1 cellular context compared by ENCODE assay signal in the genomic region with DNA sequence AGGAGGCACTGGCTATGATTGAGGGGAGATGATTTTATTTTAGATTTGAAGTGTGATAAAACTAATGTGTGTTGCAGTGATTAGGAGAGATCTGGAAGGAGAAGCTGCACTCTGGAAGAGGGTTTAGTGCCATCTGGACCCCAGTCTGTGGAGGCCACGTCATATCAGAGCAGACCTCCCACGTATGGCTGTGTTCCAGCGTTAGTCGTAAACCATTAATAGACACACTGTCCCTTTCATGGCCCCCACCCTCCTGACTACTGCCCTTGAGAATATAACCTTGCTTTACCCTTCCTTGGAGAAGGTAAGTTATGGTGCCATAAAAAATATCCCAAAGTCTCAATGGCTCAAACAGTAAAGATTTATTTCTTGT.
TF ChIP-seq lines count a peak whose summit lies in the region.

No MANE protein-coding gene starts in this region.

TF ChIP-seq in GM12878, 131 proteins besides CTCF, POLR2A, EP300 and RAD21 (continued from another document):
- TF ChIP-seq, protein P1, sequence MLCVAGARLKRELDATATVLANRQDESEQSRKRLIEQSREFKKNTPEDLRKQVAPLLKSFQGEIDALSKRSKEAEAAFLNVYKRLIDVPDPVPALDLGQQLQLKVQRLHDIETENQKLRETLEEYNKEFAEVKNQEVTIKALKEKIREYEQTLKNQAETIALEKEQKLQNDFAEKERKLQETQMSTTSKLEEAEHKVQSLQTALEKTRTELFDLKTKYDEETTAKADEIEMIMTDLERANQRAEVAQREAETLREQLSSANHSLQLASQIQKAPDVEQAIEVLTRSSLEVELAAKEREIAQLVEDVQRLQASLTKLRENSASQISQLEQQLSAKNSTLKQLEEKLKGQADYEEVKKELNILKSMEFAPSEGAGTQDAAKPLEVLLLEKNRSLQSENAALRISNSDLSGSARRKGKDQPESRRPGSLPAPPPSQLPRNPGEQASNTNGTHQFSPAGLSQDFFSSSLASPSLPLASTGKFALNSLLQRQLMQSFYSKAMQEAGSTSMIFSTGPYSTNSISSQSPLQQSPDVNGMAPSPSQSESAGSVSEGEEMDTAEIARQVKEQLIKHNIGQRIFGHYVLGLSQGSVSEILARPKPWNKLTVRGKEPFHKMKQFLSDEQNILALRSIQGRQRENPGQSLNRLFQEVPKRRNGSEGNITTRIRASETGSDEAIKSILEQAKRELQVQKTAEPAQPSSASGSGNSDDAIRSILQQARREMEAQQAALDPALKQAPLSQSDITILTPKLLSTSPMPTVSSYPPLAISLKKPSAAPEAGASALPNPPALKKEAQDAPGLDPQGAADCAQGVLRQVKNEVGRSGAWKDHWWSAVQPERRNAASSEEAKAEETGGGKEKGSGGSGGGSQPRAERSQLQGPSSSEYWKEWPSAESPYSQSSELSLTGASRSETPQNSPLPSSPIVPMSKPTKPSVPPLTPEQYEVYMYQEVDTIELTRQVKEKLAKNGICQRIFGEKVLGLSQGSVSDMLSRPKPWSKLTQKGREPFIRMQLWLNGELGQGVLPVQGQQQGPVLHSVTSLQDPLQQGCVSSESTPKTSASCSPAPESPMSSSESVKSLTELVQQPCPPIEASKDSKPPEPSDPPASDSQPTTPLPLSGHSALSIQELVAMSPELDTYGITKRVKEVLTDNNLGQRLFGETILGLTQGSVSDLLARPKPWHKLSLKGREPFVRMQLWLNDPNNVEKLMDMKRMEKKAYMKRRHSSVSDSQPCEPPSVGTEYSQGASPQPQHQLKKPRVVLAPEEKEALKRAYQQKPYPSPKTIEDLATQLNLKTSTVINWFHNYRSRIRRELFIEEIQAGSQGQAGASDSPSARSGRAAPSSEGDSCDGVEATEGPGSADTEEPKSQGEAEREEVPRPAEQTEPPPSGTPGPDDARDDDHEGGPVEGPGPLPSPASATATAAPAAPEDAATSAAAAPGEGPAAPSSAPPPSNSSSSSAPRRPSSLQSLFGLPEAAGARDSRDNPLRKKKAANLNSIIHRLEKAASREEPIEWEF (IDR thresholded peaks at IDR 0.05; ENCODE audit: insufficient replicate concordance, low read depth, low read length) = no peak
- no peak for TF ChIP-seq BACH1 (IDR thresholded peaks at IDR 0.05; ENCODE audit: borderline replicate concordance)
- TF ChIP-seq CHD2 (IDR thresholded peaks at IDR 0.05; ENCODE audit: borderline replicate concordance, low read depth, low read length) = no peak
- TF ChIP-seq PML (IDR thresholded peaks at IDR 0.05; ENCODE audit: low read length) = no peak
- no peak for TF ChIP-seq KAT2A (conservative IDR thresholded peaks at IDR 0.05; ENCODE audit: control insufficient read depth, low read depth, low read length)
- TF ChIP-seq TCF7 (IDR thresholded peaks at IDR 0.05; ENCODE audit: borderline replicate concordance) = no peak
- TF ChIP-seq, protein P2, sequence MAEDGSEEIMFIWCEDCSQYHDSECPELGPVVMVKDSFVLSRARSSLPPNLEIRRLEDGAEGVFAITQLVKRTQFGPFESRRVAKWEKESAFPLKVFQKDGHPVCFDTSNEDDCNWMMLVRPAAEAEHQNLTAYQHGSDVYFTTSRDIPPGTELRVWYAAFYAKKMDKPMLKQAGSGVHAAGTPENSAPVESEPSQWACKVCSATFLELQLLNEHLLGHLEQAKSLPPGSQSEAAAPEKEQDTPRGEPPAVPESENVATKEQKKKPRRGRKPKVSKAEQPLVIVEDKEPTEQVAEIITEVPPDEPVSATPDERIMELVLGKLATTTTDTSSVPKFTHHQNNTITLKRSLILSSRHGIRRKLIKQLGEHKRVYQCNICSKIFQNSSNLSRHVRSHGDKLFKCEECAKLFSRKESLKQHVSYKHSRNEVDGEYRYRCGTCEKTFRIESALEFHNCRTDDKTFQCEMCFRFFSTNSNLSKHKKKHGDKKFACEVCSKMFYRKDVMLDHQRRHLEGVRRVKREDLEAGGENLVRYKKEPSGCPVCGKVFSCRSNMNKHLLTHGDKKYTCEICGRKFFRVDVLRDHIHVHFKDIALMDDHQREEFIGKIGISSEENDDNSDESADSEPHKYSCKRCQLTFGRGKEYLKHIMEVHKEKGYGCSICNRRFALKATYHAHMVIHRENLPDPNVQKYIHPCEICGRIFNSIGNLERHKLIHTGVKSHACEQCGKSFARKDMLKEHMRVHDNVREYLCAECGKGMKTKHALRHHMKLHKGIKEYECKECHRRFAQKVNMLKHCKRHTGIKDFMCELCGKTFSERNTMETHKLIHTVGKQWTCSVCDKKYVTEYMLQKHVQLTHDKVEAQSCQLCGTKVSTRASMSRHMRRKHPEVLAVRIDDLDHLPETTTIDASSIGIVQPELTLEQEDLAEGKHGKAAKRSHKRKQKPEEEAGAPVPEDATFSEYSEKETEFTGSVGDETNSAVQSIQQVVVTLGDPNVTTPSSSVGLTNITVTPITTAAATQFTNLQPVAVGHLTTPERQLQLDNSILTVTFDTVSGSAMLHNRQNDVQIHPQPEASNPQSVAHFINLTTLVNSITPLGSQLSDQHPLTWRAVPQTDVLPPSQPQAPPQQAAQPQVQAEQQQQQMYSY (CRISPR knock-in tag; IDR thresholded peaks at IDR 0.05) = no peak
- no peak for TF ChIP-seq NFXL1 (IDR thresholded peaks at IDR 0.05; ENCODE audit: borderline replicate concordance)
- TF ChIP-seq, protein P3, sequence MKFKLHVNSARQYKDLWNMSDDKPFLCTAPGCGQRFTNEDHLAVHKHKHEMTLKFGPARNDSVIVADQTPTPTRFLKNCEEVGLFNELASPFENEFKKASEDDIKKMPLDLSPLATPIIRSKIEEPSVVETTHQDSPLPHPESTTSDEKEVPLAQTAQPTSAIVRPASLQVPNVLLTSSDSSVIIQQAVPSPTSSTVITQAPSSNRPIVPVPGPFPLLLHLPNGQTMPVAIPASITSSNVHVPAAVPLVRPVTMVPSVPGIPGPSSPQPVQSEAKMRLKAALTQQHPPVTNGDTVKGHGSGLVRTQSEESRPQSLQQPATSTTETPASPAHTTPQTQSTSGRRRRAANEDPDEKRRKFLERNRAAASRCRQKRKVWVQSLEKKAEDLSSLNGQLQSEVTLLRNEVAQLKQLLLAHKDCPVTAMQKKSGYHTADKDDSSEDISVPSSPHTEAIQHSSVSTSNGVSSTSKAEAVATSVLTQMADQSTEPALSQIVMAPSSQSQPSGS (IDR thresholded peaks at IDR 0.05; ENCODE audit: low read length) = no peak
- TF ChIP-seq SREBF2 (IDR thresholded peaks at IDR 0.05; ENCODE audit: low read length) = no peak
- no peak for TF ChIP-seq CBX5 (IDR thresholded peaks at IDR 0.05; ENCODE audit: low read depth)
- TF ChIP-seq IKZF2 (IDR thresholded peaks at IDR 0.05) = no peak
TF ChIP-seq in GM12878: peak in this region for 0.
